ENCODE assay signal across 8 cellular contexts in the genomic region with DNA sequence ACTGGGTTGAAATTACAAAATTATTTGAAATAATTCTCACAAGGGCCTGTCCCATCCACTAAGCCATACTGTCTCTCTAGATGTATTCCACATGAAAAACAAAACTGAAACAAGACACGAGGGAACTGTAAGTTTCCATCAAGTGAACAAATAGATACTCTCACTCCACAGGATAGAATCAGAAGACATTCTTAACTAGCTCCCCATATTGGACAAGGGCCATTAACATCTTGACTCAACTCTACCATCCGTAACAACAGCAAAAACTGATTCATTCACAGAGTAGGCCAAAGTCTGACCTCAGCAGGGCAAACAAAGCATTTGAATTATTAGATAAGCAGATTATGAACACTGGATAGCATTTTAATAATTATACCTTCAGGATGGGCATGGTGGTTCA. TPM values are rescaled to one million over a fixed set of nuclear protein-coding genes. Genes with fewer than 3 reads are reported as not detected.
A peak's percentile ranks its signal among the peaks of the same experiment; 100 is the strongest.
DNase-seq lines count a peak whose midpoint lies in the region; ATAC-seq and TF ChIP-seq lines count a peak whose summit lies in the region.

No MANE protein-coding gene starts in this region.

- intact Hi-C loops in Calu3 (cut with micrococcal nuclease; ENCODE audit: unreplicated experiment): no loop called here

- H3K27me3 ChIP-seq in BJ (ENCODE audit: control insufficient read depth, insufficient read depth, low read length): no peaks in the 10 kb centered on the region

- H3K4me3 Mint-ChIP-seq in Calu3 (ENCODE audit: low read depth, unreplicated experiment): no peak overlapping the region

- POLR2A ChIA-PET in BJ (lab: Charles Lee): interaction anchor here (0.7 kb wide), 1 partner anchor 68 kb away, joined by 4 read pairs; no protein-coding TSS in a partner anchor

- H3K9me3 Mint-ChIP-seq in Calu3 (ENCODE audit: low read depth, unreplicated experiment): no peaks in the 10 kb centered on the region

- BruUV-seq in Calu3 (replicated peaks; lab: Mats Ljungman, UMichigan): no TSS peak

- ATAC-seq in GM21381 (IDR thresholded peaks at IDR 0.05; ENCODE audit: unreplicated experiment) (peak; percentile 59), SK-N-SH treated with all-trans-retinoic acid at 6 μM for 48 hours (peak; percentile 77)

- H3K4me3 ChIP-seq in BJ (ENCODE audit: low read depth, low read length): no peak overlapping the region

- DNase-seq in BJ (ENCODE audit: low read depth) (peak; percentile 46), kidney glomerular epithelial cell (lab: John Stamatoyannopoulos, UW) (peak; percentile 96), iPS-NIHi11 (ENCODE audit: low spot score) (no peak), Calu3 (no peak), NCI-H1417 treated with DMSO at 0.1 percent for 48 hours (lab: John Stamatoyannopoulos, UW) (no peak), ureter (ENCODE audit: low spot score) (no peak)

- CTCF ChIA-PET in BJ (lab: Yijun Ruan, JAX): no interaction called here
- CTCF ChIA-PET in Calu3 (lab: Charles Lee): no interaction called here

- TF ChIP-seq CTCF in BJ (IDR thresholded peaks at IDR 0.05; ENCODE audit: insufficient read depth, low read depth, low read length) (no peak), Calu3 (IDR thresholded peaks at IDR 0.05; ENCODE audit: unreplicated experiment) (no peak)

- peaks cover 1% of the 10 kb centered on the region for H3K36me3 ChIP-seq in BJ (ENCODE audit: control insufficient read depth, insufficient read depth, low read length)

- H3K27me3 Mint-ChIP-seq in Calu3 (ENCODE audit: unreplicated experiment): no peaks in the 10 kb centered on the region

- peaks cover 17% of the 10 kb centered on the region for H3K36me3 Mint-ChIP-seq in Calu3 (ENCODE audit: insufficient read depth, unreplicated experiment)

- peaks cover 26% of the 10 kb centered on the region for H3K4me1 Mint-ChIP-seq in Calu3 (ENCODE audit: low read depth, unreplicated experiment)

- no peak overlapping the region for H3K27ac Mint-ChIP-seq in Calu3 (ENCODE audit: unreplicated experiment)

TF ChIP-seq in SK-N-SH treated with all-trans-retinoic acid at 6 μM for 48 hours, 23 proteins besides CTCF, POLR2A, EP300 and RAD21:
- TF ChIP-seq ISL1 (CRISPR knock-in tag; IDR thresholded peaks at IDR 0.05) (peak; percentile 49; the same call in 1 of the 2 replicates), ZFP3 (CRISPR knock-in tag; IDR thresholded peaks at IDR 0.05) (0 out of 2 replicates have a peak, but pooled peaks have one; percentile 34)
- TF ChIP-seq, protein P1, sequence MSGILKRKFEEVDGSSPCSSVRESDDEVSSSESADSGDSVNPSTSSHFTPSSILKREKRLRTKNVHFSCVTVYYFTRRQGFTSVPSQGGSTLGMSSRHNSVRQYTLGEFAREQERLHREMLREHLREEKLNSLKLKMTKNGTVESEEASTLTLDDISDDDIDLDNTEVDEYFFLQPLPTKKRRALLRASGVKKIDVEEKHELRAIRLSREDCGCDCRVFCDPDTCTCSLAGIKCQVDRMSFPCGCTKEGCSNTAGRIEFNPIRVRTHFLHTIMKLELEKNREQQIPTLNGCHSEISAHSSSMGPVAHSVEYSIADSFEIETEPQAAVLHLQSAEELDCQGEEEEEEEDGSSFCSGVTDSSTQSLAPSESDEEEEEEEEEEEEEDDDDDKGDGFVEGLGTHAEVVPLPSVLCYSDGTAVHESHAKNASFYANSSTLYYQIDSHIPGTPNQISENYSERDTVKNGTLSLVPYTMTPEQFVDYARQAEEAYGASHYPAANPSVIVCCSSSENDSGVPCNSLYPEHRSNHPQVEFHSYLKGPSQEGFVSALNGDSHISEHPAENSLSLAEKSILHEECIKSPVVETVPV (CRISPR knock-in tag; IDR thresholded peaks at IDR 0.05): no peak
- TF ChIP-seq, protein P2, sequence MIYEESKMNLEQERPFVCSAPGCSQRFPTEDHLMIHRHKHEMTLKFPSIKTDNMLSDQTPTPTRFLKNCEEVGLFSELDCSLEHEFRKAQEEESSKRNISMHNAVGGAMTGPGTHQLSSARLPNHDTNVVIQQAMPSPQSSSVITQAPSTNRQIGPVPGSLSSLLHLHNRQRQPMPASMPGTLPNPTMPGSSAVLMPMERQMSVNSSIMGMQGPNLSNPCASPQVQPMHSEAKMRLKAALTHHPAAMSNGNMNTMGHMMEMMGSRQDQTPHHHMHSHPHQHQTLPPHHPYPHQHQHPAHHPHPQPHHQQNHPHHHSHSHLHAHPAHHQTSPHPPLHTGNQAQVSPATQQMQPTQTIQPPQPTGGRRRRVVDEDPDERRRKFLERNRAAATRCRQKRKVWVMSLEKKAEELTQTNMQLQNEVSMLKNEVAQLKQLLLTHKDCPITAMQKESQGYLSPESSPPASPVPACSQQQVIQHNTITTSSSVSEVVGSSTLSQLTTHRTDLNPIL (CRISPR knock-in tag; IDR thresholded peaks at IDR 0.05; ENCODE audit: low read depth): peak; percentile 9; the same call in 1 of the 2 replicates
TF ChIP-seq in SK-N-SH treated with all-trans-retinoic acid at 6 μM for 48 hours: peak in this region for 3.

RNA-seq across cellular contexts. Expression of a gene that starts 29.1 kb away (rescaled TPM):
- polyA plus RNA-seq in BJ (2011; rRNA removed): 37.0 and 93.3 TPM in 2 replicates
- polyA minus RNA-seq in BJ (2011; rRNA and poly(A)+ RNA removed): 34.5 and 44.9 TPM in 2 replicates
- total RNA-seq in Calu3 (2022) (103 and 115 TPM in 2 replicates), ureter (69.7 TPM)

Comparison
In these comparisons a context has a peak if more than half of its experiments do, and no peak if none do; other contexts are left out.
1. DNase-seq: peak in BJ (single experiment) and kidney glomerular epithelial cell (single experiment); none in iPS-NIHi11 (single experiment), Calu3 (single experiment), NCI-H1417 treated with DMSO at 0.1 percent for 48 hours (single experiment) and ureter (single experiment).